9 cellular contexts compared by ENCODE assay signal in the genomic region with DNA sequence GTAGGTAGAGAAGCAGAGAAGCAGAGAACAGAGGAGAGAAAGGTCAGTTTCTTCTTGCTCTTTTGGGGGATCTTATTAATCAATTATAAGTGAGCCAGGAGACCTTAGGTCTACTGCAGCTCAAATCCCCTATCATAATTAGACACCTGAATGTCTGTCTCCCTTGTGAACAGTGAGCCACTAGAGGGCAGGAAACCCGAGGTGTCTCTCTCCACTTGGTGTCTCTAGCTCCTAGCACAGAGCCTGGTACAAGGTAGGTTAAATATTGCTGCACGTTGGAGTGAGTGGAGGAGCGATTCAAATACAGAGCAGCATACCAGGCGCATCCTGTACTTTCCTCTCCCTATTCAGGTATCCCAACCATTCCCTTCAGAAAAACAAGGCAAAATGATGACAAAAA. TPM values are rescaled to one million over a fixed set of nuclear protein-coding genes. Genes with fewer than 3 reads are reported as not detected.
A peak's percentile ranks its signal among the peaks of the same experiment; 100 is the strongest.
DNase-seq lines count a peak whose midpoint lies in the region; ATAC-seq and TF ChIP-seq lines count a peak whose summit lies in the region.
"Had no signal": no experiment of that assay in that cellular context is flagged by ENCODE, and none has a peak within 500 bp of the region (broad histone marks: within the 10 kb centered on the region; RNA-seq: fewer than 3 reads in every experiment).

No MANE protein-coding gene starts in this region.

- intact Hi-C loops in CD14-positive monocyte (cut with micrococcal nuclease) = no loop called here

- H3K9ac ChIP-seq in liver (ENCODE audit: low read depth in 1 of 2, low read length in 2 of 2) = no peak overlapping the region

- H3K4me3 Mint-ChIP-seq in activated T-helper 17 cell treated with anti-CD3 and anti-CD28 coated beads, Interleukin-2, amount 50 U/mL, for 72 hours = no peak overlapping the region
- peak overlapping the region in 1 of 2 donors; percentile 77 for H3K4me3 Mint-ChIP-seq in CD14-positive monocyte

- ATAC-seq in HG03442 (IDR thresholded peaks at IDR 0.05; ENCODE audit: unreplicated experiment) = peak; percentile 43
- peak; percentile 35 for ATAC-seq in activated T-helper 17 cell treated with anti-CD3 and anti-CD28 coated beads, Interleukin-2, amount 50 U/mL, for 72 hours (replicated peaks)
- ATAC-seq in GM21423 (IDR thresholded peaks at IDR 0.05; ENCODE audit: unreplicated experiment) = no peak

- peak; percentile 11 to 70 (median 43) for DNase-seq in NCI-H1417 (lab: John Stamatoyannopoulos, UW)
- DNase-seq in NCI-H1417 treated with DMSO at 0.1 percent for 48 hours (lab: John Stamatoyannopoulos, UW) = no peak
- DNase-seq in CD14-positive monocyte (ENCODE audit: low spot score) = no peak
- DNase-seq in CD1c-positive myeloid dendritic cell (ENCODE audit: extremely low spot score) = no peak
- DNase-seq: pancreas had no signal

- H3K4me1 Mint-ChIP-seq in activated T-helper 17 cell treated with anti-CD3 and anti-CD28 coated beads, Interleukin-2, amount 50 U/mL, for 72 hours = no peaks in the 10 kb centered on the region
- H3K4me1 Mint-ChIP-seq in CD14-positive monocyte = peaks cover 3% of the 10 kb centered on the region

- no peak overlapping the region for H3K27ac ChIP-seq in liver (ENCODE audit: low read depth in 1 of 2, low read length in 2 of 2)
- H3K27ac ChIP-seq: pancreas had no signal

- peaks cover 3 to 17% (median 11%) of the 10 kb centered on the region in 4 donors for H3K27me3 ChIP-seq in liver (ENCODE audit: control insufficient read depth in 4 of 4, insufficient read depth in 4 of 4, low read length in 3 of 4)

- H3K4me1 ChIP-seq in liver (ENCODE audit: control insufficient read depth in 4 of 4, insufficient read depth in 4 of 4, low read length in 3 of 4) = peaks cover 0 to 15% (median 1%) of the 10 kb centered on the region in 4 donors
- H3K4me1 ChIP-seq: pancreas had no signal

- 24% methylated on average over 4 of the region's 4 CpGs for WGBS in liver

- no peaks in the 10 kb centered on the region for H3K9me3 Mint-ChIP-seq in activated T-helper 17 cell treated with anti-CD3 and anti-CD28 coated beads, Interleukin-2, amount 50 U/mL, for 72 hours
- H3K9me3 Mint-ChIP-seq in CD14-positive monocyte = peaks cover 0 to 9% (median 2%) of the 10 kb centered on the region in 7 donors

- H3K36me3 Mint-ChIP-seq in activated T-helper 17 cell treated with anti-CD3 and anti-CD28 coated beads, Interleukin-2, amount 50 U/mL, for 72 hours (ENCODE audit: low read depth) = no peaks in the 10 kb centered on the region
- H3K36me3 Mint-ChIP-seq in CD14-positive monocyte = no peaks in the 10 kb centered on the region

- no peak overlapping the region for H3K27ac Mint-ChIP-seq in activated T-helper 17 cell treated with anti-CD3 and anti-CD28 coated beads, Interleukin-2, amount 50 U/mL, for 72 hours
- no peak overlapping the region for H3K27ac Mint-ChIP-seq in CD14-positive monocyte

- H3K9me3 ChIP-seq in liver (ENCODE audit: control insufficient read depth in 4 of 4, low read length in 3 of 4) = no peaks in the 10 kb centered on the region
- H3K9me3 ChIP-seq: pancreas had no signal

- H3K27me3 Mint-ChIP-seq in activated T-helper 17 cell treated with anti-CD3 and anti-CD28 coated beads, Interleukin-2, amount 50 U/mL, for 72 hours = peaks cover 70% of the 10 kb centered on the region
- H3K27me3 Mint-ChIP-seq in CD14-positive monocyte (ENCODE audit: low read depth in 3 of 3) = peaks cover 65 to 77% (median 74%) of the 10 kb centered on the region in 3 donors

- TF ChIP-seq CTCF in liver (IDR thresholded peaks at IDR 0.05; ENCODE audit: low read depth, low read length, missing input control) (peak; percentile 33), CD14-positive monocyte (IDR thresholded peaks at IDR 0.05) (no peak)

- no peaks in the 10 kb centered on the region for H3K36me3 ChIP-seq in liver (ENCODE audit: control insufficient read depth in 4 of 4, insufficient read depth in 3 of 4, low read depth in 1 of 4, low read length in 3 of 4)
- H3K36me3 ChIP-seq: pancreas had no signal

- no peak overlapping the region for H3K4me3 ChIP-seq in liver (ENCODE audit: low read depth in 1 of 3, low read length in 3 of 3)
- H3K4me3 ChIP-seq: pancreas had no signal

- TF ChIP-seq RAD21 in liver (IDR thresholded peaks at IDR 0.05) = peak; percentile 37 to 53

TF ChIP-seq in liver, 16 proteins besides CTCF, POLR2A, EP300 and RAD21:
- no peak for TF ChIP-seq JUND (IDR thresholded peaks at IDR 0.05)
- no peak for TF ChIP-seq GABPA (IDR thresholded peaks at IDR 0.05 in 1 of 2, conservative IDR thresholded peaks at IDR 0.05 in 1 of 2)
- no peak for TF ChIP-seq YY1 (IDR thresholded peaks at IDR 0.05)
- no peak for TF ChIP-seq TAF1 (conservative IDR thresholded peaks at IDR 0.05)
- no peak for TF ChIP-seq EGR1 (IDR thresholded peaks at IDR 0.05; ENCODE audit: low read depth in 2 of 2)
- no peak for TF ChIP-seq SP1 (IDR thresholded peaks at IDR 0.05)
- TF ChIP-seq HNF4G (IDR thresholded peaks at IDR 0.05) = no peak
- no peak for TF ChIP-seq NR2F2 (IDR thresholded peaks at IDR 0.05)
- no peak for TF ChIP-seq FOXA2 (IDR thresholded peaks at IDR 0.05)
- TF ChIP-seq, protein P1, sequence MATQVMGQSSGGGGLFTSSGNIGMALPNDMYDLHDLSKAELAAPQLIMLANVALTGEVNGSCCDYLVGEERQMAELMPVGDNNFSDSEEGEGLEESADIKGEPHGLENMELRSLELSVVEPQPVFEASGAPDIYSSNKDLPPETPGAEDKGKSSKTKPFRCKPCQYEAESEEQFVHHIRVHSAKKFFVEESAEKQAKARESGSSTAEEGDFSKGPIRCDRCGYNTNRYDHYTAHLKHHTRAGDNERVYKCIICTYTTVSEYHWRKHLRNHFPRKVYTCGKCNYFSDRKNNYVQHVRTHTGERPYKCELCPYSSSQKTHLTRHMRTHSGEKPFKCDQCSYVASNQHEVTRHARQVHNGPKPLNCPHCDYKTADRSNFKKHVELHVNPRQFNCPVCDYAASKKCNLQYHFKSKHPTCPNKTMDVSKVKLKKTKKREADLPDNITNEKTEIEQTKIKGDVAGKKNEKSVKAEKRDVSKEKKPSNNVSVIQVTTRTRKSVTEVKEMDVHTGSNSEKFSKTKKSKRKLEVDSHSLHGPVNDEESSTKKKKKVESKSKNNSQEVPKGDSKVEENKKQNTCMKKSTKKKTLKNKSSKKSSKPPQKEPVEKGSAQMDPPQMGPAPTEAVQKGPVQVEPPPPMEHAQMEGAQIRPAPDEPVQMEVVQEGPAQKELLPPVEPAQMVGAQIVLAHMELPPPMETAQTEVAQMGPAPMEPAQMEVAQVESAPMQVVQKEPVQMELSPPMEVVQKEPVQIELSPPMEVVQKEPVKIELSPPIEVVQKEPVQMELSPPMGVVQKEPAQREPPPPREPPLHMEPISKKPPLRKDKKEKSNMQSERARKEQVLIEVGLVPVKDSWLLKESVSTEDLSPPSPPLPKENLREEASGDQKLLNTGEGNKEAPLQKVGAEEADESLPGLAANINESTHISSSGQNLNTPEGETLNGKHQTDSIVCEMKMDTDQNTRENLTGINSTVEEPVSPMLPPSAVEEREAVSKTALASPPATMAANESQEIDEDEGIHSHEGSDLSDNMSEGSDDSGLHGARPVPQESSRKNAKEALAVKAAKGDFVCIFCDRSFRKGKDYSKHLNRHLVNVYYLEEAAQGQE (IDR thresholded peaks at IDR 0.05) = no peak
- TF ChIP-seq, protein P2, sequence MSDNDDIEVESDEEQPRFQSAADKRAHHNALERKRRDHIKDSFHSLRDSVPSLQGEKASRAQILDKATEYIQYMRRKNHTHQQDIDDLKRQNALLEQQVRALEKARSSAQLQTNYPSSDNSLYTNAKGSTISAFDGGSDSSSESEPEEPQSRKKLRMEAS (IDR thresholded peaks at IDR 0.05) = no peak
- no peak for TF ChIP-seq RXRA (IDR thresholded peaks at IDR 0.05)
- TF ChIP-seq, protein P3, sequence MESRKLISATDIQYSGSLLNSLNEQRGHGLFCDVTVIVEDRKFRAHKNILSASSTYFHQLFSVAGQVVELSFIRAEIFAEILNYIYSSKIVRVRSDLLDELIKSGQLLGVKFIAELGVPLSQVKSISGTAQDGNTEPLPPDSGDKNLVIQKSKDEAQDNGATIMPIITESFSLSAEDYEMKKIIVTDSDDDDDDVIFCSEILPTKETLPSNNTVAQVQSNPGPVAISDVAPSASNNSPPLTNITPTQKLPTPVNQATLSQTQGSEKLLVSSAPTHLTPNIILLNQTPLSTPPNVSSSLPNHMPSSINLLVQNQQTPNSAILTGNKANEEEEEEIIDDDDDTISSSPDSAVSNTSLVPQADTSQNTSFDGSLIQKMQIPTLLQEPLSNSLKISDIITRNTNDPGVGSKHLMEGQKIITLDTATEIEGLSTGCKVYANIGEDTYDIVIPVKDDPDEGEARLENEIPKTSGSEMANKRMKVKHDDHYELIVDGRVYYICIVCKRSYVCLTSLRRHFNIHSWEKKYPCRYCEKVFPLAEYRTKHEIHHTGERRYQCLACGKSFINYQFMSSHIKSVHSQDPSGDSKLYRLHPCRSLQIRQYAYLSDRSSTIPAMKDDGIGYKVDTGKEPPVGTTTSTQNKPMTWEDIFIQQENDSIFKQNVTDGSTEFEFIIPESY (IDR thresholded peaks at IDR 0.05) = no peak
- TF ChIP-seq HNF4A (conservative IDR thresholded peaks at IDR 0.05) = no peak
- TF ChIP-seq FOXA1 (IDR thresholded peaks at IDR 0.05) = no peak
- TF ChIP-seq, protein P4, sequence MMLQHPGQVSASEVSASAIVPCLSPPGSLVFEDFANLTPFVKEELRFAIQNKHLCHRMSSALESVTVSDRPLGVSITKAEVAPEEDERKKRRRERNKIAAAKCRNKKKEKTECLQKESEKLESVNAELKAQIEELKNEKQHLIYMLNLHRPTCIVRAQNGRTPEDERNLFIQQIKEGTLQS (IDR thresholded peaks at IDR 0.05) = no peak

RNA-seq across cellular contexts. Expression of a gene that starts 2.0 kb away (rescaled TPM):
- not detected for total RNA-seq in activated T-helper 17 cell treated with anti-CD3 and anti-CD28 coated beads, Interleukin-2, amount 50 U/mL, for 72 hours
- not detected for total RNA-seq in liver
- polyA plus RNA-seq in liver (not detected), CD14-positive monocyte (not detected)

Comparison
In these comparisons a context has a peak if more than half of its experiments do, and no peak if none do; other contexts are left out.
1. DNase-seq: peak in NCI-H1417 (3 of 3); none in NCI-H1417 treated with DMSO at 0.1 percent for 48 hours (single experiment), CD14-positive monocyte (single experiment) and CD1c-positive myeloid dendritic cell (single experiment).